8 cellular contexts compared by ENCODE assay signal in genomic region chrX:14697453-14697852, GRCh38.
DNase-seq lines count a peak whose midpoint lies in the region; ATAC-seq and TF ChIP-seq lines count a peak whose summit lies in the region.

No MANE protein-coding gene starts in this region.

- H2AFZ ChIP-seq in OCI-LY3 (ENCODE audit: low read depth, low read length): no peak overlapping the region
- H2AFZ ChIP-seq in trophoblast cell (ENCODE audit: insufficient read depth, low read length, poor library complexity): no peak overlapping the region

- H3K4ac ChIP-seq in trophoblast cell (ENCODE audit: low read depth, low read length): no peak overlapping the region

- H3K9ac ChIP-seq in OCI-LY3 (ENCODE audit: low read length) (no peak overlapping the region), trophoblast cell (ENCODE audit: low read length) (no peak overlapping the region)

- no peak overlapping the region for H2BK120ac ChIP-seq in trophoblast cell (ENCODE audit: insufficient read depth, low read length, poor library complexity)

- H4K91ac ChIP-seq in trophoblast cell (ENCODE audit: low read depth, low read length): no peak overlapping the region

- no peak overlapping the region for H4K12ac ChIP-seq in trophoblast cell (ENCODE audit: low read depth, low read length)

- no peak overlapping the region for H2BK5ac ChIP-seq in trophoblast cell (ENCODE audit: low read depth, low read length, poor library complexity)

- H4K8ac ChIP-seq in trophoblast cell (ENCODE audit: low read depth, low read length): no peak overlapping the region

- no peaks in the 10 kb centered on the region for H3K9me3 ChIP-seq in OCI-LY3 (ENCODE audit: insufficient read depth, low read length)
- H3K9me3 ChIP-seq in trophoblast cell (ENCODE audit: insufficient read depth, low read depth, low read length): no peaks in the 10 kb centered on the region

- no peak overlapping the region for H3K14ac ChIP-seq in trophoblast cell (ENCODE audit: low read length)

- H3K4me3 ChIP-seq in OCI-LY3 (ENCODE audit: low read length) (no peak overlapping the region), choroid plexus epithelial cell (ENCODE audit: low read depth, low read length) (no peak overlapping the region), trophoblast cell (ENCODE audit: low read depth, low read length) (no peak overlapping the region)

- no peaks in the 10 kb centered on the region for H3K79me2 ChIP-seq in OCI-LY3 (ENCODE audit: low read length)
- H3K79me2 ChIP-seq in trophoblast cell (ENCODE audit: control insufficient read depth, insufficient read depth, low read length, poor library complexity): no peaks in the 10 kb centered on the region

- H3K36me3 ChIP-seq in OCI-LY3 (replicated peaks; ENCODE audit: low read depth, low read length) (no peaks in the 10 kb centered on the region), trophoblast cell (ENCODE audit: control insufficient read depth in 1 of 2, insufficient read depth in 2 of 2, low read length in 2 of 2) (no peaks in the 10 kb centered on the region)

- WGBS in trophoblast cell (ENCODE audit: extremely low coverage, insufficient coverage, insufficient read length): no CpG with 5 or more reads among the region's 3 CpGs

- ATAC-seq in GM19397 (IDR thresholded peaks at IDR 0.05; ENCODE audit: unreplicated experiment): no peak
- no peak for ATAC-seq in HG03139 (IDR thresholded peaks at IDR 0.05; ENCODE audit: unreplicated experiment)

- no peaks in the 10 kb centered on the region for H3K4me1 ChIP-seq in OCI-LY3 (ENCODE audit: low read length)
- no peaks in the 10 kb centered on the region for H3K4me1 ChIP-seq in trophoblast cell (ENCODE audit: control insufficient read depth in 1 of 2, insufficient read depth in 2 of 2, low read length in 2 of 2)

- H3K27me3 ChIP-seq in OCI-LY3 (ENCODE audit: low read depth, low read length): no peaks in the 10 kb centered on the region
- no peaks in the 10 kb centered on the region for H3K27me3 ChIP-seq in trophoblast cell (ENCODE audit: insufficient read depth, low read length)

- H3K79me1 ChIP-seq in trophoblast cell (ENCODE audit: low read length): no peaks in the 10 kb centered on the region

- H3K18ac ChIP-seq in trophoblast cell (ENCODE audit: low read length): no peak overlapping the region

- H3K27ac ChIP-seq in OCI-LY3 (ENCODE audit: low read length) (no peak overlapping the region), trophoblast cell (ENCODE audit: low read depth, low read length) (no peak overlapping the region)

- no peak overlapping the region for H3K4me2 ChIP-seq in OCI-LY3 (ENCODE audit: low read length)
- H3K4me2 ChIP-seq in trophoblast cell (ENCODE audit: low read length): no peak overlapping the region

- H3K23ac ChIP-seq in trophoblast cell (ENCODE audit: low read length): no peak overlapping the region

- no peaks in the 10 kb centered on the region for H4K20me1 ChIP-seq in OCI-LY3 (ENCODE audit: insufficient read depth, low read length)

- no peak overlapping the region for H2BK12ac ChIP-seq in trophoblast cell (ENCODE audit: low read length)

- H2AK5ac ChIP-seq in trophoblast cell (ENCODE audit: low read length): no peak overlapping the region

- peak; percentile 5 for DNase-seq in activated naive CD4-positive, alpha-beta T cell treated with Interleukin-2 at 50 U/mL for 16 hours
- DNase-seq in activated naive CD4-positive, alpha-beta T cell (lab: John Stamatoyannopoulos, UW): no peak
- DNase-seq in HCEC 1CT (peak; percentile 9), choroid plexus epithelial cell (ENCODE audit: low read depth) (peak; percentile 30), trophoblast cell (peak; percentile 12 to 53)

- TF ChIP-seq CTCF in OCI-LY3 (IDR thresholded peaks at IDR 0.05; ENCODE audit: low read depth, low read length) (peak; percentile 58), choroid plexus epithelial cell (conservative IDR thresholded peaks at IDR 0.05; ENCODE audit: low read depth, low read length) (peak; percentile 69)

Comparison
In these comparisons a context has a peak if more than half of its experiments do, and no peak if none do; other contexts are left out.
1. DNase-seq: peak in activated naive CD4-positive, alpha-beta T cell treated with Interleukin-2 at 50 U/mL for 16 hours (single experiment), HCEC 1CT (single experiment), choroid plexus epithelial cell (single experiment) and trophoblast cell (2 of 2); none in activated naive CD4-positive, alpha-beta T cell (0 of 4).